Comparison of ENCODE assay signal across 8 cellular contexts in the genomic region with DNA sequence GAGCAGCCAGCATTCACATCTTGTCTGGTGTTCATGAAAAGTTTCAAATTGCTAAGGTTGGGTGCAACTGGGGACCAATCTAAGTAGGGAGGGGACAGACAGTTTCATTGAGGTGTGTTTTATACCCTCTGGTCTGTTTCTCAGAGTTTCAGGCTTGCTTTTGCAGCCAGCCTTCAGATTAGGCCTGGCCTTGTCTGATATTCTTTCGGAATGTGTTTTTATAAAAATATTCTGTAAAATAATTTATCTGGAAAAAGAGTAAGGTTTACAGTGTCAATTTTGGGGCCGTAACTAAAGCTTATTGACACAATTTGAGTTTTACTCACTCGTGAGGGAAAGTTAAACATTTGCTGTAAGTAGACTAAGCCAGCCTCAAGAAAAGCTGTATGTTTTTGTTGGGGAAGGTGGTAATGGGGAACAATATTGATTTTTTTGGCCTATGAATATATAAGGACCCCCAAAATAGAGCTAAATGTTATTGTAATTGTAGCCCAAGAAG. TPM values are rescaled to one million over a fixed set of nuclear protein-coding genes. Genes with fewer than 3 reads are reported as not detected.
DNase-seq lines count a peak whose midpoint lies in the region; ATAC-seq lines count a peak whose summit lies in the region.

No MANE protein-coding gene starts in this region.

- no peaks in the 10 kb centered on the region for H3K36me3 ChIP-seq in HUES48 (ENCODE audit: control insufficient read depth, insufficient read depth, low read length)

- peak overlapping the region; percentile 94 for H3K4me3 ChIP-seq in HUES48 (ENCODE audit: low read depth, low read length)

- H3K27ac ChIP-seq in HUES48 (ENCODE audit: low read depth, low read length) (peak overlapping the region; percentile 96), caudate nucleus (ENCODE audit: low read depth, low read length) (peak overlapping the region; percentile 96)

- H3K4me1 ChIP-seq in HUES48 (ENCODE audit: control insufficient read depth, insufficient read depth, low read length), result peaks cover 10% of the 10 kb centered on the region; the same call in 1 of the 2 replicates

- peak; percentile 26 for ATAC-seq in GM21390 (IDR thresholded peaks at IDR 0.05; ENCODE audit: unreplicated experiment)

- peak overlapping the region; percentile 94 for H3K9ac ChIP-seq in HUES48 (ENCODE audit: low read depth, low read length)

- no peaks in the 10 kb centered on the region for H3K27me3 ChIP-seq in HUES48 (ENCODE audit: control insufficient read depth, insufficient read depth, low read length)

- DNase-seq in G401 (ENCODE audit: low spot score) (peak; percentile 37), caudate nucleus (lab: John Stamatoyannopoulos, UW) (peak in 1 of 61 donors; percentile 46), midbrain (lab: John Stamatoyannopoulos, UW) (peak; percentile 56), T1000 (lab: John Stamatoyannopoulos, UW) (no peak), GDM1 (lab: John Stamatoyannopoulos, UW) (no peak), NCI-H1436 treated with DMSO at 0.1 percent for 48 hours (lab: John Stamatoyannopoulos, UW) (no peak)

- in situ Hi-C loops in G401 (cut with HindIII; ENCODE audit: low sequenced_read_pairs), result no loop called here

- no peaks in the 10 kb centered on the region for H3K9me3 ChIP-seq in HUES48 (ENCODE audit: control insufficient read depth, insufficient read depth, low read length)

RNA-seq across cellular contexts. Expression of a gene that starts 1.3 kb away (rescaled TPM):
- 52.4 and 72.3 TPM in 2 replicates for total RNA-seq in G401 (2014; rRNA removed; shearing (Covaris generic))

Comparison
In these comparisons a context has a peak if more than half of its experiments do, and no peak if none do; other contexts are left out.
1. DNase-seq: peak in G401 (single experiment) and midbrain (single experiment); none in T1000 (single experiment), GDM1 (single experiment) and NCI-H1436 treated with DMSO at 0.1 percent for 48 hours (single experiment).